7 cellular contexts compared by ENCODE assay signal in genomic region chr1:120640261-120641013, GRCh38.
DNase-seq lines count a peak whose midpoint lies in the region; ATAC-seq and TF ChIP-seq lines count a peak whose summit lies in the region.
"Not testable (repeated sequence)": the region's sequence is repeated elsewhere in the genome, so short reads cannot be mapped to it uniquely, and the experiment has no call there.

No MANE protein-coding gene starts in this region.

- ATAC-seq in HCT116, result peak; percentile 50
- peak; percentile 86 for ATAC-seq in SK-N-SH treated with all-trans-retinoic acid at 6 μM for 48 hours
- peak; percentile 58 for ATAC-seq in activated T-helper 17 cell treated with anti-CD3 and anti-CD28 coated beads, Interleukin-2, amount 50 U/mL, for 72 hours (replicated peaks)
- ATAC-seq in heart right ventricle, result peak in 7 of 8 donors; percentile 44 to 84 (median 68)
- peak; percentile 60 for ATAC-seq in left lung
- peak; percentile 80 for ATAC-seq in sciatic nerve

- not testable (repeated sequence) for TF ChIP-seq POLR2A in HCT116 (IDR thresholded peaks at IDR 0.05; ENCODE audit: borderline replicate concordance, extremely low read depth, insufficient read depth, insufficient read length)

- TF ChIP-seq CTCF in HCT116 (IDR thresholded peaks at IDR 0.05 in 2 of 3, conservative IDR thresholded peaks at IDR 0.05 in 1 of 3; ENCODE audit: borderline replicate concordance in 1 of 3, insufficient read depth in 1 of 3, low read depth in 2 of 3, low read length in 2 of 3); mammary epithelial cell (conservative IDR thresholded peaks at IDR 0.05 in 1 of 2, IDR thresholded peaks at IDR 0.05 in 1 of 2; ENCODE audit: extremely low read depth in 1 of 2, insufficient read depth in 1 of 2, low read depth in 1 of 2, low read length in 2 of 2); heart right ventricle (IDR thresholded peaks at IDR 0.05); left lung (IDR thresholded peaks at IDR 0.05): not testable (repeated sequence)

- dilution Hi-C loops in mammary epithelial cell (cut with HindIII; ENCODE audit: low sequenced_read_pairs), result not testable (repeated sequence)

- POLR2A ChIA-PET in HCT116 (lab: Charles Lee), result not testable (repeated sequence)

- not testable (repeated sequence) for H3K4me3 ChIP-seq in HCT116 (replicated peaks in 1 of 2; ENCODE audit: low read depth in 1 of 2, low read length in 2 of 2); mammary epithelial cell (replicated peaks in 1 of 3; ENCODE audit: insufficient read depth in 1 of 3, low read depth in 2 of 3, low read length in 3 of 3); heart right ventricle; left lung

- H3K27me3 ChIP-seq in HCT116 (ENCODE audit: insufficient read depth, low read length); mammary epithelial cell (ENCODE audit: insufficient read depth, low read length); heart right ventricle; left lung: not testable (repeated sequence)

- not testable (repeated sequence) for H3K4me1 ChIP-seq in HCT116 (ENCODE audit: control insufficient read depth in 1 of 2, insufficient read depth in 2 of 2, low read length in 2 of 2); mammary epithelial cell (ENCODE audit: insufficient read depth, low read length); heart right ventricle; left lung

- not testable (repeated sequence) for BruUV-seq in HCT116 (replicated peaks; lab: Mats Ljungman, UMichigan)
- BruUV-seq in mammary epithelial cell (replicated peaks; lab: Mats Ljungman, UMichigan), result TSS peak; percentile 81

- not testable (repeated sequence) for H3K27me3 Mint-ChIP-seq in activated T-helper 17 cell treated with anti-CD3 and anti-CD28 coated beads, Interleukin-2, amount 50 U/mL, for 72 hours

- H3K9me3 Mint-ChIP-seq in activated T-helper 17 cell treated with anti-CD3 and anti-CD28 coated beads, Interleukin-2, amount 50 U/mL, for 72 hours, result not testable (repeated sequence)

- not testable (repeated sequence) for H3K4me3 Mint-ChIP-seq in activated T-helper 17 cell treated with anti-CD3 and anti-CD28 coated beads, Interleukin-2, amount 50 U/mL, for 72 hours

- not testable (repeated sequence) for H3K4me1 Mint-ChIP-seq in activated T-helper 17 cell treated with anti-CD3 and anti-CD28 coated beads, Interleukin-2, amount 50 U/mL, for 72 hours

- H3K9ac ChIP-seq in HCT116 (ENCODE audit: low read length); mammary epithelial cell (ENCODE audit: insufficient read depth, low read length): not testable (repeated sequence)

- RAD21 ChIA-PET in HCT116 (lab: Charles Lee; ENCODE audit: low non-redundant PET in 1 of 2, low total read pairs in 2 of 2, uncharacterized antibody in 2 of 2, unreplicated experiment in 2 of 2), result not testable (repeated sequence)

- in situ Hi-C loops in mammary epithelial cell (cut with MboI; ENCODE audit: low sequenced_read_pairs in 2 of 2), result not testable (repeated sequence)

- H3K9me3 ChIP-seq in HCT116 (ENCODE audit: control insufficient read depth in 1 of 2, insufficient read depth in 1 of 2, low read depth in 1 of 2, low read length in 2 of 2); mammary epithelial cell (replicated peaks; ENCODE audit: insufficient read depth, low read length); heart right ventricle; left lung: not testable (repeated sequence)

- CTCF ChIA-PET in HCT116 (lab: Charles Lee); mammary epithelial cell (lab: Charles Lee; ENCODE audit: low non-redundant PET): not testable (repeated sequence)

- not testable (repeated sequence) for H3K36me3 Mint-ChIP-seq in activated T-helper 17 cell treated with anti-CD3 and anti-CD28 coated beads, Interleukin-2, amount 50 U/mL, for 72 hours (ENCODE audit: low read depth)

- not testable (repeated sequence) for H3K9me2 ChIP-seq in HCT116 (ENCODE audit: insufficient read depth)

- intact Hi-C loops in HCT116 (cut with micrococcal nuclease); mammary epithelial cell (cut with micrococcal nuclease); heart right ventricle (cut with DNase I); left lung (cut with DNase I); sciatic nerve (cut with DNase I): not testable (repeated sequence)

- not testable (repeated sequence) for H3K4me2 ChIP-seq in HCT116 (ENCODE audit: low read length); mammary epithelial cell (ENCODE audit: insufficient read depth, low read depth, low read length)

- not testable (repeated sequence) for H3K27ac ChIP-seq in HCT116 (ENCODE audit: low read depth, low read length); mammary epithelial cell (ENCODE audit: insufficient read depth, low read depth, low read length); heart right ventricle; left lung

- not testable (repeated sequence) for H3K36me3 ChIP-seq in HCT116 (ENCODE audit: control insufficient read depth in 1 of 2, insufficient read depth in 2 of 2, low read length in 2 of 2); mammary epithelial cell (ENCODE audit: insufficient read depth, low read length); heart right ventricle; left lung

- H2AFZ ChIP-seq in HCT116 (ENCODE audit: low read depth, low read length, poor library complexity, severe bottlenecking); mammary epithelial cell (ENCODE audit: low read depth, low read length): not testable (repeated sequence)

- not testable (repeated sequence) for H4K20me1 ChIP-seq in HCT116 (ENCODE audit: insufficient read depth); mammary epithelial cell (ENCODE audit: insufficient read depth, low read length)

- not testable (repeated sequence) for H3K27ac Mint-ChIP-seq in activated T-helper 17 cell treated with anti-CD3 and anti-CD28 coated beads, Interleukin-2, amount 50 U/mL, for 72 hours

- H3K79me2 ChIP-seq in HCT116 (ENCODE audit: insufficient read depth, low read length); mammary epithelial cell (ENCODE audit: insufficient read depth, low read length): not testable (repeated sequence)

- not testable (repeated sequence) for TF ChIP-seq RAD21 in HCT116 (IDR thresholded peaks at IDR 0.05; ENCODE audit: low read depth)

- not testable (repeated sequence) for DNase-seq in HCT116 (ENCODE audit: low read depth, low spot score); mammary epithelial cell; heart right ventricle; left lung; sciatic nerve (ENCODE audit: low spot score)

- WGBS in mammary epithelial cell (ENCODE audit: low coverage, missing lambda C conversion rate), result no CpG with 5 or more reads among the region's 4 CpGs
- WGBS in heart right ventricle, 2 donors, result 7% methylated on average over 1 of the region's 4 CpGs; no CpG with 5 or more reads in 1 of the 2 donors
